Comparison of ENCODE assay signal across 21 cellular contexts in genomic region chr9:37383393-37383792, GRCh38. TPM values are rescaled to one million over a fixed set of nuclear protein-coding genes. Genes with fewer than 3 reads are reported as not detected.
DNase-seq lines count a peak whose midpoint lies in the region; ATAC-seq, FAIRE-seq and TF ChIP-seq lines count a peak whose summit lies in the region.
"Had no signal": no experiment of that assay in that cellular context is flagged by ENCODE, and none has a peak within 500 bp of the region (broad histone marks: within the 10 kb centered on the region; RNA-seq: fewer than 3 reads in every experiment).

No MANE protein-coding gene starts in this region.

- H3K4me3 ChIP-seq in OCI-LY1 (ENCODE audit: low read depth, low read length, poor library complexity, severe bottlenecking) (no peak overlapping the region), GM12878 (no peak overlapping the region), spleen (no peak overlapping the region), upper lobe of right lung (no peak overlapping the region)
- H3K4me3 ChIP-seq: A549, HAP-1 had no signal

- in situ Hi-C loops in GM12878 (cut with MboI) = no loop called here

- TF ChIP-seq CTCF in OCI-LY1 (IDR thresholded peaks at IDR 0.05; ENCODE audit: low read length) (no peak), GM12878 (IDR thresholded peaks at IDR 0.05 in 2 of 3, conservative IDR thresholded peaks at IDR 0.05 in 1 of 3; ENCODE audit: control insufficient read depth in 2 of 3, extremely low read depth in 1 of 3, insufficient read depth in 1 of 3, low read depth in 3 of 3, low read length in 3 of 3) (no peak), spleen (IDR thresholded peaks at IDR 0.05 in 8 of 11, conservative IDR thresholded peaks at IDR 0.05 in 3 of 11) (no peak), upper lobe of right lung (IDR thresholded peaks at IDR 0.05) (no peak), chondrocyte (IDR thresholded peaks at IDR 0.05) (no peak)

- H3F3A ChIP-seq in OCI-LY1 (ENCODE audit: insufficient read depth, low read length) = 0 out of 2 replicates have a peak, but pooled peaks cover 7% of the 10 kb centered on the region

- peak overlapping the region; percentile 28 for H3K4me2 ChIP-seq in OCI-LY1 (ENCODE audit: low read length)
- peak overlapping the region; percentile 58 for H3K4me2 ChIP-seq in GM12878 (ENCODE audit: control insufficient read depth, insufficient read depth)
- H3K4me2 ChIP-seq: A549 had no signal

- TF ChIP-seq RAD21 in GM12878 (IDR thresholded peaks at IDR 0.05; ENCODE audit: insufficient read depth, low read depth, low read length) = no peak

- no peaks in the 10 kb centered on the region for H3K79me2 ChIP-seq in OCI-LY1 (ENCODE audit: insufficient read depth, low read length)
- H3K79me2 ChIP-seq in GM12878 (ENCODE audit: control insufficient read depth, insufficient read depth, low read length) = peaks cover 3% of the 10 kb centered on the region

- SMC1A ChIA-PET in GM12878 (lab: Charles Lee; ENCODE audit: uncharacterized antibody, unreplicated experiment) = interaction anchor here (0.7 to 3.6 kb wide), 14 partner anchors 9 to 91 kb away, joined by 3 to 40 read pairs (median 4); no protein-coding TSS in a partner anchor

- TF ChIP-seq EP300 in GM12878 (IDR thresholded peaks at IDR 0.05; ENCODE audit: borderline replicate concordance in 1 of 2, control insufficient read depth in 1 of 2, low read depth in 2 of 2, low read length in 2 of 2) = no peak

- H3K4me1 Mint-ChIP-seq in chondrocyte (ENCODE audit: low read depth) = no peaks in the 10 kb centered on the region

- ATAC-seq in GM12878 (no peak), upper lobe of right lung (no peak)
- ATAC-seq: A549, HepG2, PC-3 had no signal

- H3K27ac ChIP-seq in OCI-LY1 (ENCODE audit: low read depth, low read length, poor library complexity, severe bottlenecking) (peak overlapping the region; percentile 88), GM12878 (ENCODE audit: control insufficient read depth, insufficient read depth) (peak overlapping the region; percentile 92), spleen (peak overlapping the region in 5 of 8 donors; percentile 37 to 71 (median 65)), upper lobe of right lung (no peak overlapping the region)
- H3K27ac ChIP-seq: A549, C4-2B had no signal

- peak overlapping the region; percentile 59 for H3K9ac ChIP-seq in OCI-LY1 (ENCODE audit: low read length)
- H3K9ac ChIP-seq in GM12878 (ENCODE audit: control insufficient read depth, insufficient read depth, low read length) = peak overlapping the region; percentile 64

- WGBS in GM12878 (ENCODE audit: insufficient coverage, insufficient replicate concordance, low lambda C conversion rate, missing lambda C conversion rate) = 58% methylated on average over 6 of the region's 6 CpGs
- 78 to 88% (median 83%) methylated on average over 4 to 6 of the region's 6 CpGs for WGBS in spleen, 5 donors

- H3K9me3 Mint-ChIP-seq in chondrocyte (ENCODE audit: low read depth) = peaks cover 5% of the 10 kb centered on the region

- RAD21 ChIA-PET in GM12878 (lab: Charles Lee; ENCODE audit: unreplicated experiment) = interaction anchor here (0.9 to 3.4 kb wide), 11 partner anchors 10 to 303 kb away, joined by 3 to 24 read pairs (median 4); no protein-coding TSS in a partner anchor

- no peaks in the 10 kb centered on the region for H3K9me2 ChIP-seq in OCI-LY1 (ENCODE audit: low read depth, low read length)

- CTCF ChIA-PET in GM12878 (lab: Yijun Ruan, JAX) = interaction anchor here (0.9 to 4.0 kb wide), 11 partner anchors 8 to 357 kb away, joined by 3 to 23 read pairs (median 7); no protein-coding TSS in a partner anchor

- peaks cover 3% of the 10 kb centered on the region for H3K27me3 Mint-ChIP-seq in chondrocyte (ENCODE audit: low read depth)

- peaks cover 93% of the 10 kb centered on the region for H3K4me1 ChIP-seq in OCI-LY1 (ENCODE audit: insufficient read depth, low read length, severe bottlenecking)
- peaks cover 60% of the 10 kb centered on the region for H3K4me1 ChIP-seq in GM12878 (ENCODE audit: control insufficient read depth, insufficient read depth, low read length)
- H3K4me1 ChIP-seq in spleen = peaks cover 4 to 46% (median 21%) of the 10 kb centered on the region in 6 donors
- no peaks in the 10 kb centered on the region for H3K4me1 ChIP-seq in upper lobe of right lung
- H3K4me1 ChIP-seq: A549, HAP-1 had no signal

- TF ChIP-seq POLR2A in GM12891 (IDR thresholded peaks at IDR 0.05; ENCODE audit: low read depth, low read length) = no peak
- no peak for TF ChIP-seq POLR2A in GM12878 (IDR thresholded peaks at IDR 0.05; ENCODE audit: low read depth, low read length)
- no peak for TF ChIP-seq POLR2A in spleen (IDR thresholded peaks at IDR 0.05)

- no peak for DNase-seq in GM12891 (ENCODE audit: insufficient read length, low spot score)
- DNase-seq in GM12878 (ENCODE audit: low read depth, low spot score) = no peak
- DNase-seq in spleen = no peak
- no peak for DNase-seq in NCI-H2107 treated with DMSO at 0.1 percent for 48 hours (lab: John Stamatoyannopoulos, UW; ENCODE audit: unreplicated experiment)
- DNase-seq in NCI-H128 (lab: John Stamatoyannopoulos, UW; ENCODE audit: unreplicated experiment) = no peak
- DNase-seq in upper lobe of right lung = no peak
- no peak for DNase-seq in chondrocyte (ENCODE audit: low spot score)
- DNase-seq: NCI-H1048, NCI-H146, NCI-H2081, NCI-H510A, NCI-H748 treated with DMSO at 0.1 percent for 48 hours, PC-3, RPMI8226 had no signal

- H4K20me1 ChIP-seq in OCI-LY1 (ENCODE audit: insufficient read depth, low read length) = no peaks in the 10 kb centered on the region
- no peaks in the 10 kb centered on the region for H4K20me1 ChIP-seq in GM12878 (ENCODE audit: control insufficient read depth, insufficient read depth)

- H3K9me3 ChIP-seq in OCI-LY1 (ENCODE audit: low read length) (no peaks in the 10 kb centered on the region), GM12878 (replicated peaks; ENCODE audit: control insufficient read depth, insufficient read depth, low read length) (peaks cover 2% of the 10 kb centered on the region; the same call in 2 of the 3 replicates), spleen (no peaks in the 10 kb centered on the region), upper lobe of right lung (no peaks in the 10 kb centered on the region)
- H3K9me3 ChIP-seq: A549, HAP-1 had no signal

- no peaks in the 10 kb centered on the region for H3K27me3 ChIP-seq in OCI-LY1 (ENCODE audit: insufficient read depth, low read length)
- H3K27me3 ChIP-seq in GM12878 (replicated peaks in 1 of 2; ENCODE audit: control insufficient read depth in 2 of 2, insufficient read depth in 2 of 2, low read length in 1 of 2) = no peaks in the 10 kb centered on the region
- no peaks in the 10 kb centered on the region for H3K27me3 ChIP-seq in spleen (replicated peaks in 1 of 7)
- no peaks in the 10 kb centered on the region for H3K27me3 ChIP-seq in upper lobe of right lung

- BruUV-seq in GM12878 (replicated peaks; lab: Mats Ljungman, UMichigan) = no TSS peak

- H3K36me3 ChIP-seq in OCI-LY1 (ENCODE audit: insufficient read depth, low read length) (peaks cover 4% of the 10 kb centered on the region; the same call in 1 of the 2 replicates), GM12878 (ENCODE audit: control insufficient read depth in 2 of 2, insufficient read depth in 2 of 2, low read length in 1 of 2) (no peaks in the 10 kb centered on the region), spleen (no peaks in the 10 kb centered on the region), upper lobe of right lung (no peaks in the 10 kb centered on the region)
- H3K36me3 ChIP-seq: HAP-1 had no signal

- H3K36me3 Mint-ChIP-seq in chondrocyte (ENCODE audit: low read depth) = peaks cover 4% of the 10 kb centered on the region

- H3K4me3 Mint-ChIP-seq in chondrocyte (ENCODE audit: unreplicated experiment) = no peak overlapping the region
- H3K4me3 Mint-ChIP-seq: T-helper 1 cell treated with Interleukin-12 subunit alpha and Interleukin-12 subunit beta and Interleukin-4 antibody, amounts not matched to agents 30 μg/mL and 1 μg/mL, for 36 hours had no signal

- H2AFZ ChIP-seq in OCI-LY1 (ENCODE audit: low read length) (no peak overlapping the region), GM12878 (ENCODE audit: control insufficient read depth, low read depth, low read length) (peak overlapping the region; percentile 46; the same call in 1 of the 2 replicates)

- no peak overlapping the region for H3K27ac Mint-ChIP-seq in chondrocyte (ENCODE audit: unreplicated experiment)
- H3K27ac Mint-ChIP-seq: T-helper 1 cell treated with Interleukin-12 subunit alpha and Interleukin-12 subunit beta and Interleukin-4 antibody, amounts not matched to agents 30 μg/mL and 1 μg/mL, for 36 hours had no signal

- intact Hi-C loops in GM12878 (cut with micrococcal nuclease; ENCODE audit: unreplicated experiment) (no loop called here), spleen (cut with DNase I; ENCODE audit: low total_unique reads) (no loop called here), upper lobe of right lung (cut with DNase I) (no loop called here)

- FAIRE-seq in GM12891 (lab: Jason Lieb, UNC) (peak; percentile 31), GM12878 (lab: Jason Lieb, UNC) (peak; percentile 61)
- FAIRE-seq: A549, D721Med, HepG2 had no signal

- POLR2A ChIA-PET in GM12878 (lab: Charles Lee) = interaction anchor here (1.5 to 3.3 kb wide), 6 partner anchors 7 to 82 kb away, joined by 3 to 46 read pairs (median 10); no protein-coding TSS in a partner anchor

TF ChIP-seq in GM12891, 5 proteins besides CTCF, POLR2A, EP300 and RAD21 (continues in another document):
- TF ChIP-seq POLR2AphosphoS5 (IDR thresholded peaks at IDR 0.05; ENCODE audit: low read depth, low read length) = no peak

RNA-seq across cellular contexts. Expression of gene GRHPR, which starts 39.1 kb away (rescaled TPM):
- 156 TPM for polyA plus RNA-seq in GM12891 (2012; ENCODE audit: low read depth, missing spikeins)
- 108 and 136 TPM in 2 replicates for total RNA-seq in GM12878 (2013; cell fraction: nucleolus; rRNA removed)
- total RNA-seq in GM12878 (2014; rRNA removed) = 179 and 190 TPM in 2 replicates
- 104 and 111 TPM in 2 replicates for total RNA-seq in GM12878 (2014; rRNA removed; fragmentation: Illumina TruSeq; extraction: Trizol)
- 120 and 127 TPM in 2 replicates for total RNA-seq in GM12878 (2021)
- polyA plus RNA-seq in GM12878 (2011; ENCODE audit: low read depth) = 70.6 TPM
- 68.5 and 132 TPM in 2 replicates for polyA plus RNA-seq in GM12878 (2011; rRNA removed)
- polyA plus RNA-seq in GM12878 (2011; cell fraction: cytosol; rRNA removed) = 195 and 247 TPM in 2 replicates
- 168 and 195 TPM in 2 replicates for polyA plus RNA-seq in GM12878 (2011; cell fraction: nucleus; rRNA removed)
- polyA plus RNA-seq in GM12878 (2012) = 91.5 and 110 TPM in 2 replicates
- polyA plus RNA-seq in GM12878 (2014; fragmentation: Illumina TruSeq; extraction: Trizol) = 65.4 and 96.1 TPM in 2 replicates
- polyA plus RNA-seq in GM12878 (2014; fragmentation: Nextera tagmentation; extraction: Ambion mirVana) = 10 to 100 TPM; 52.4 to 78.6 TPM
- 194 and 209 TPM in 2 replicates for polyA plus RNA-seq in GM12878 (2014; rRNA removed)
- polyA plus RNA-seq in GM12878 (2016; fragmentation: Nextera tagmentation; extraction: Ambion mirVana) = 100 to 1,000 TPM; 153 to 154 TPM
- polyA minus RNA-seq in GM12878 (2011; rRNA and poly(A)+ RNA removed) = 81.4 and 134 TPM in 2 replicates
- polyA minus RNA-seq in GM12878 (2011; cell fraction: cytosol; rRNA and poly(A)+ RNA removed) = 31.9 and 41.0 TPM in 2 replicates
- polyA minus RNA-seq in GM12878 (2011; cell fraction: nucleus; rRNA and poly(A)+ RNA removed) = 33.0 and 70.1 TPM in 2 replicates
- 100 to 1,000 TPM in 1 of 7 donors, 10 to 100 TPM in 6; 54.3 to 114 (median 68.4) TPM for total RNA-seq in spleen
- polyA plus RNA-seq in spleen = 10 to 100 TPM; 44.9 to 61.9 (median 53.5) TPM
- 65.0 TPM for total RNA-seq in upper lobe of right lung
- total RNA-seq in chondrocyte = 84.3 to 101 TPM (median 86.3 TPM) in 3 replicates
